ENCODE assay signal across 8 cellular contexts in the genomic region with DNA sequence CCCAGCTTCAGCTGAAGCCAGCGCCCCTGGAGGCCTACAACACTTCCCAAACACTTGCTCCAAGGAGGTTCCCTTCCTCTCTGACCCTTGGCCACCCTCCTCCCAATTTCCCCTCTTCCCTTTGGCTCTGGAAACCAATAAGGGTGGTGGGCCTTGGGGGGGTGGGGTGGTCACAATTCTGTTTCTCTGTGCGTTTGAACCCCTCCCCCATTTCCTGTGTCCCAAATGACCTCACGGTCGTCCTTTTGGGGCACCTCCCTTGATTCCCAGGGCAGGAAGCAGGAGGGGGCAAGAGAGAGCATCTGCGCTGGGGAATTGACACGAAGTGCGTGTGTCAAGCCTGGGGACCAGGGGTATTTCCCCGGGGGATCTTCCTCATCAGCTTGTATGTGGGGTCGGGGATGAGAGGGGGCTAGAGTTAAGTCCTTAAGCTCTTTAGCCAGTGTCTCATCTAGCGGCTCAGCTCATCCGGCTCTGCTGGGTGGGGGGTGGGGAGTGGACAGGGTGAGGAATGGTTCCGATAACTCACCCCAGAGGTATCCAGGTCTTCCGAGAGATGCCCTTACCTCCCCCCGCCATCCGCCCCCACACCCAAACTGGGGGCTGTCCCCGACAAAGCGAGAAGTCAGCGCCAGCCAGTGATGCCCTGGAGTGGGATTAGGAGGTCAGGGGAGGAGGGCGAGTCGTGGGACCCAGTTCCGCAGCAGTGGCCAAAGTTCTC. TPM values are rescaled to one million over a fixed set of nuclear protein-coding genes. Genes with fewer than 3 reads are reported as not detected.
DNase-seq lines count a peak whose midpoint lies in the region; ATAC-seq lines count a peak whose summit lies in the region.

No MANE protein-coding gene starts in this region.

- no peak overlapping the region for H2BK120ac ChIP-seq in neuronal stem cell (ENCODE audit: low read depth, low read length)

- H2BK5ac ChIP-seq in neuronal stem cell (ENCODE audit: low read length): no peak overlapping the region

- ATAC-seq in GM21528 (IDR thresholded peaks at IDR 0.05; ENCODE audit: low FRiP score, unreplicated experiment): no peak

- no peak overlapping the region for H2BK12ac ChIP-seq in neuronal stem cell (ENCODE audit: low read length)

- no peak overlapping the region for H4K91ac ChIP-seq in neuronal stem cell (ENCODE audit: low read depth, low read length, poor library complexity)

- no peak overlapping the region for H3K9ac ChIP-seq in HUES48 (ENCODE audit: low read depth, low read length)
- peak overlapping the region; percentile 30 for H3K9ac ChIP-seq in neuronal stem cell (ENCODE audit: low read depth, low read length, poor library complexity)

- H3K23ac ChIP-seq in neuronal stem cell (ENCODE audit: low read depth, low read length, poor library complexity): peak overlapping the region; percentile 27

- H3K4ac ChIP-seq in neuronal stem cell (ENCODE audit: low read length): no peak overlapping the region

- H3K27ac ChIP-seq in HUES48 (ENCODE audit: low read depth, low read length): no peak overlapping the region
- no peak overlapping the region for H3K27ac ChIP-seq in ectodermal cell (ENCODE audit: insufficient read depth, low read depth, low read length, poor library complexity, severe bottlenecking)
- H3K27ac ChIP-seq in neuronal stem cell (replicated peaks; ENCODE audit: low read length): no peak overlapping the region

- peak overlapping the region; percentile 80 for H3K18ac ChIP-seq in neuronal stem cell (ENCODE audit: low read length)

- 3 to 5% methylated on average over 20 to 21 of the region's 21 CpGs for WGBS in ectodermal cell, 2 experiments
- no CpG with 5 or more reads among the region's 21 CpGs for WGBS in neuronal stem cell (ENCODE audit: extremely low coverage in 2 of 2, insufficient read length in 2 of 2, insufficient replicate concordance in 1 of 2), 2 donors

- DNase-seq in GF-D8 (lab: John Stamatoyannopoulos, UW) (peak; percentile 51), neuronal stem cell (ENCODE audit: low spot score) (no peak), T-helper 9 cell (no peak), midbrain (lab: John Stamatoyannopoulos, UW) (no peak), HPDE6-E6E7 (ENCODE audit: extremely low spot score) (no peak)

- peaks cover 21% of the 10 kb centered on the region for H3K36me3 ChIP-seq in HUES48 (ENCODE audit: control insufficient read depth, insufficient read depth, low read length)
- no peaks in the 10 kb centered on the region for H3K36me3 ChIP-seq in ectodermal cell (ENCODE audit: control insufficient read depth, insufficient read depth, low read length)
- H3K36me3 ChIP-seq in neuronal stem cell (replicated peaks in 1 of 2; ENCODE audit: control insufficient read depth in 2 of 2, insufficient read depth in 2 of 2, low read length in 2 of 2): peaks cover 0 to 36% of the 10 kb centered on the region in 2 donors

- H3K4me3 ChIP-seq in HUES48 (ENCODE audit: low read depth, low read length) (peak overlapping the region; percentile 55), ectodermal cell (ENCODE audit: insufficient read depth, low read depth, low read length) (peak overlapping the region; percentile 34), neuronal stem cell (ENCODE audit: low read length in 2 of 2) (peak overlapping the region in 1 of 2 donors; percentile 61)

- H3K14ac ChIP-seq in neuronal stem cell (ENCODE audit: low read length): no peak overlapping the region

- H3K9me3 ChIP-seq in HUES48 (ENCODE audit: control insufficient read depth, insufficient read depth, low read length): no peaks in the 10 kb centered on the region
- no peaks in the 10 kb centered on the region for H3K9me3 ChIP-seq in ectodermal cell (ENCODE audit: control insufficient read depth, low read length)
- peaks cover 5 to 8% of the 10 kb centered on the region in 2 donors for H3K9me3 ChIP-seq in neuronal stem cell (replicated peaks in 1 of 2; ENCODE audit: control insufficient read depth in 2 of 2, insufficient read depth in 1 of 2, low read depth in 1 of 2, low read length in 2 of 2)

- H3K4me2 ChIP-seq in neuronal stem cell (ENCODE audit: insufficient read depth, low read length, poor library complexity, severe bottlenecking): peak overlapping the region; percentile 85

- H2AK5ac ChIP-seq in neuronal stem cell (ENCODE audit: low read depth, low read length): peak overlapping the region; percentile 73

- H3K4me1 ChIP-seq in HUES48 (ENCODE audit: control insufficient read depth, insufficient read depth, low read length) (peaks cover 37% of the 10 kb centered on the region), ectodermal cell (ENCODE audit: control insufficient read depth, insufficient read depth, low read length) (peaks cover 35% of the 10 kb centered on the region), neuronal stem cell (ENCODE audit: control insufficient read depth in 2 of 2, insufficient read depth in 1 of 2, low read depth in 1 of 2, low read length in 2 of 2) (peaks cover 0 to 27% of the 10 kb centered on the region in 2 donors)

- H3K27me3 ChIP-seq in HUES48 (ENCODE audit: control insufficient read depth, insufficient read depth, low read length) (peaks cover 67% of the 10 kb centered on the region), ectodermal cell (ENCODE audit: control insufficient read depth, insufficient read depth, low read length, poor library complexity, severe bottlenecking) (peaks cover 67% of the 10 kb centered on the region), neuronal stem cell (ENCODE audit: control insufficient read depth in 3 of 3, insufficient read depth in 3 of 3, low read depth in 1 of 3, low read length in 3 of 3) (peaks cover 0 to 65% (median 45%) of the 10 kb centered on the region in 3 experiments)

- H2BK15ac ChIP-seq in neuronal stem cell (ENCODE audit: low read length): no peak overlapping the region

- no peak overlapping the region for H4K8ac ChIP-seq in neuronal stem cell (ENCODE audit: low read depth, low read length)

- no peak overlapping the region for H2AFZ ChIP-seq in neuronal stem cell (ENCODE audit: low read length)

- no peaks in the 10 kb centered on the region for H3K79me1 ChIP-seq in neuronal stem cell (ENCODE audit: low read depth, low read length)

RNA-seq across cellular contexts. Expression of a gene that starts 0.6 kb away (rescaled TPM):
- 1.3 TPM for polyA plus RNA-seq in ectodermal cell (2013, experiment 1 of 4)
- polyA plus RNA-seq in ectodermal cell (2013, experiment 2 of 4): 2.4 TPM
- 1.1 TPM for polyA plus RNA-seq in ectodermal cell (2013, experiment 3 of 4)
- polyA plus RNA-seq in ectodermal cell (2013, experiment 4 of 4): 1.9 TPM
- 0.07 TPM for polyA plus RNA-seq in neuronal stem cell (2013, experiment 1 of 2)
- polyA plus RNA-seq in neuronal stem cell (2013, experiment 2 of 2): 0.07 TPM

RNA-seq across cellular contexts. Expression of a gene that starts 9.4 kb away (rescaled TPM):
- not detected for polyA plus RNA-seq in ectodermal cell (2013, experiment 1 of 4)
- not detected for polyA plus RNA-seq in ectodermal cell (2013, experiment 2 of 4)
- polyA plus RNA-seq in ectodermal cell (2013, experiment 3 of 4): not detected
- polyA plus RNA-seq in ectodermal cell (2013, experiment 4 of 4): not detected
- polyA plus RNA-seq in neuronal stem cell (2013, experiment 1 of 2): not detected
- not detected for polyA plus RNA-seq in neuronal stem cell (2013, experiment 2 of 2)

RNA-seq across cellular contexts. Expression of a gene that starts 21.7 kb away (rescaled TPM):
- 24.9 TPM for polyA plus RNA-seq in ectodermal cell (2013, experiment 1 of 4)
- polyA plus RNA-seq in ectodermal cell (2013, experiment 2 of 4): 18.2 TPM
- polyA plus RNA-seq in ectodermal cell (2013, experiment 3 of 4): 18.8 TPM
- polyA plus RNA-seq in ectodermal cell (2013, experiment 4 of 4): 20.1 TPM
- polyA plus RNA-seq in neuronal stem cell (2013, experiment 1 of 2): 11.4 TPM
- 11.7 TPM for polyA plus RNA-seq in neuronal stem cell (2013, experiment 2 of 2)

RNA-seq across cellular contexts. Expression of a gene that starts 38.7 kb away (rescaled TPM):
- polyA plus RNA-seq in ectodermal cell (2013, experiment 1 of 4): 25.2 TPM
- 20.1 TPM for polyA plus RNA-seq in ectodermal cell (2013, experiment 2 of 4)
- polyA plus RNA-seq in ectodermal cell (2013, experiment 3 of 4): 17.2 TPM
- polyA plus RNA-seq in ectodermal cell (2013, experiment 4 of 4): 17.0 TPM
- polyA plus RNA-seq in neuronal stem cell (2013, experiment 1 of 2): 14.2 TPM
- polyA plus RNA-seq in neuronal stem cell (2013, experiment 2 of 2): 14.6 TPM
